9 cellular contexts compared by ENCODE assay signal in the genomic region with DNA sequence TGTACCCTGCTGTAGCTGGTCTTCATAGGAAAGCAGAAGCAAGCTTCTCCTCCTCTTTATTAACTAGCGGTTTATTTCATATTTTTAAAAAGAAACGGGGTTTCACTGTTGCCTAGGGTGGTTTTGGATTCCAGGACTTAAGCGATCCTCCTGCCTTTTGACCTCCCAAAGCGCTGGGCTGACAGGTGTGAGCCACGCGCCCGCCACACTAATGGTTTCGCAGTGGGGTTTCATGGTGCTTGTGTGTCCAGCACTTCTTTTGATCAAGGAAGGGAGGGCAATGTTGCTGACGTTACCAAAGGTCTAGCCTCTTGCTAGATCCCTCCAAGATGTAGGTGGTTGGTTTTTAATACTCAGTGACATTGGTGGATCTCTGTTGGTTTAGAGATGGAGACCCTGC. TPM values are rescaled to one million over a fixed set of nuclear protein-coding genes. Genes with fewer than 3 reads are reported as not detected.
DNase-seq lines count a peak whose midpoint lies in the region; ATAC-seq lines count a peak whose summit lies in the region.
"Had no signal": no experiment of that assay in that cellular context is flagged by ENCODE, and none has a peak within 500 bp of the region (broad histone marks: within the 10 kb centered on the region; RNA-seq: fewer than 3 reads in every experiment).

No MANE protein-coding gene starts in this region.

- ATAC-seq in activated CD4-positive, alpha-beta T cell treated with anti-CD3 and anti-CD28 coated beads for 36 hours, result no peak
- no peak for ATAC-seq in activated CD8-positive, alpha-beta T cell treated with anti-CD3 and anti-CD28 coated beads, Interleukin-2, amount 10 ng/mL, durations not matched to agents 7 days and 5 days
- ATAC-seq in GM18517 (IDR thresholded peaks at IDR 0.05; ENCODE audit: unreplicated experiment), result no peak

- peak overlapping the region; percentile 84 for H3K4me3 ChIP-seq in iPS-18c (ENCODE audit: insufficient read depth, low read depth, low read length)
- H3K4me3 ChIP-seq in subcutaneous abdominal adipose tissue (ENCODE audit: low read depth in 1 of 5, low read length in 5 of 5), result peak overlapping the region; percentile 77 to 90 (median 82)

- H3K9ac ChIP-seq in subcutaneous abdominal adipose tissue (ENCODE audit: low read length in 5 of 5), result peak overlapping the region; percentile 88 to 95 (median 92)

- peak overlapping the region; percentile 70 for H3K27ac ChIP-seq in subcutaneous abdominal adipose tissue (ENCODE audit: low read depth, low read length)

- peaks cover 7 to 57% (median 49%) of the 10 kb centered on the region in 5 donors for H3K4me1 ChIP-seq in subcutaneous abdominal adipose tissue (ENCODE audit: control insufficient read depth in 5 of 5, insufficient read depth in 5 of 5, low read length in 5 of 5)

- intact Hi-C loops in activated CD4-positive, alpha-beta T cell treated with anti-CD3 and anti-CD28 coated beads for 36 hours (cut with DNase I, micrococcal nuclease), result loop anchor here in 1 of 2 experiments (2.0 kb wide), 1 partner anchor 46 kb away; no protein-coding TSS in a partner anchor

- peaks cover 5% of the 10 kb centered on the region for H3K36me3 Mint-ChIP-seq in activated CD4-positive, alpha-beta T cell treated with anti-CD3 and anti-CD28 coated beads for 36 hours (ENCODE audit: low read depth)
- peaks cover 14% of the 10 kb centered on the region for H3K36me3 Mint-ChIP-seq in activated CD8-positive, alpha-beta T cell treated with anti-CD3 and anti-CD28 coated beads, Interleukin-2, amount 10 ng/mL, durations not matched to agents 7 days and 5 days (ENCODE audit: low read depth)

- DNase-seq in activated CD4-positive, alpha-beta T cell treated with anti-CD3 and anti-CD28 coated beads for 36 hours, result no peak
- no peak for DNase-seq in activated CD4-positive, alpha-beta T cell treated with anti-CD3 and anti-CD28 coated beads for 48 hours
- no peak for DNase-seq in activated CD8-positive, alpha-beta T cell treated with anti-CD3 and anti-CD28 coated beads, Interleukin-2, amount 10 ng/mL, durations not matched to agents 7 days and 5 days
- no peak for DNase-seq in dermis blood vessel endothelial cell
- DNase-seq in activated CD8-positive, alpha-beta memory T cell treated with anti-CD3 and anti-CD28 coated beads, Interleukin-2, amount 50 U/mL, for 48 hours, result no peak
- DNase-seq: NCI-H1092 treated with DMSO at 0.1 percent for 48 hours had no signal

- H3K36me3 ChIP-seq in subcutaneous abdominal adipose tissue (ENCODE audit: control insufficient read depth in 5 of 5, insufficient read depth in 5 of 5, low read length in 5 of 5), result no peaks in the 10 kb centered on the region

- H3K27me3 ChIP-seq in subcutaneous abdominal adipose tissue (ENCODE audit: control insufficient read depth in 5 of 5, insufficient read depth in 4 of 5, low read length in 5 of 5), result no peaks in the 10 kb centered on the region

- peak overlapping the region; percentile 95 for H3K4me3 Mint-ChIP-seq in activated CD4-positive, alpha-beta T cell treated with anti-CD3 and anti-CD28 coated beads for 36 hours
- peak overlapping the region; percentile 93 for H3K4me3 Mint-ChIP-seq in activated CD8-positive, alpha-beta T cell treated with anti-CD3 and anti-CD28 coated beads, Interleukin-2, amount 10 ng/mL, durations not matched to agents 7 days and 5 days

- H3K9me3 ChIP-seq in iPS-18c (ENCODE audit: control insufficient read depth, insufficient read depth, low read length) (peaks cover under 1% of the 10 kb centered on the region), subcutaneous abdominal adipose tissue (ENCODE audit: control insufficient read depth in 5 of 5, low read length in 5 of 5) (peaks cover 0 to 3% (median 0%) of the 10 kb centered on the region in 5 donors)

- POLR2A ChIA-PET in activated CD4-positive, alpha-beta T cell treated with anti-CD3 and anti-CD28 coated beads for 36 hours (lab: Charles Lee), result interaction anchor here (0.7 to 1.6 kb wide), 3 partner anchors 8 to 56 kb away, joined by 3 to 6 read pairs (median 3); a partner anchor contains a TSS
- POLR2A ChIA-PET in activated CD8-positive, alpha-beta T cell treated with anti-CD3 and anti-CD28 coated beads, Interleukin-2, amount 10 ng/mL, durations not matched to agents 7 days and 5 days (lab: Charles Lee), result interaction anchor here (2.3 to 5.7 kb wide), 5 partner anchors 10 to 89 kb away, joined by 7 to 41 read pairs (median 33); a partner anchor contains a TSS

- CTCF ChIA-PET in activated CD4-positive, alpha-beta T cell treated with anti-CD3 and anti-CD28 coated beads for 36 hours (lab: Charles Lee), result interaction anchor here (1.0 to 2.4 kb wide), 5 partner anchors 17 to 160 kb away, joined by 3 to 10 read pairs (median 5); no protein-coding TSS in a partner anchor
- CTCF ChIA-PET in activated CD8-positive, alpha-beta T cell treated with anti-CD3 and anti-CD28 coated beads, Interleukin-2, amount 10 ng/mL, durations not matched to agents 7 days and 5 days (lab: Charles Lee), result interaction anchor here (0.9 to 3.8 kb wide), 6 partner anchors 10 to 159 kb away, joined by 3 to 32 read pairs (median 9); a partner anchor contains a TSS

- H3K27me3 Mint-ChIP-seq in activated CD4-positive, alpha-beta T cell treated with anti-CD3 and anti-CD28 coated beads for 36 hours, result no peaks in the 10 kb centered on the region
- no peaks in the 10 kb centered on the region for H3K27me3 Mint-ChIP-seq in activated CD8-positive, alpha-beta T cell treated with anti-CD3 and anti-CD28 coated beads, Interleukin-2, amount 10 ng/mL, durations not matched to agents 7 days and 5 days (ENCODE audit: low read depth)

- H3K27ac Mint-ChIP-seq in activated CD4-positive, alpha-beta T cell treated with anti-CD3 and anti-CD28 coated beads for 36 hours, result peak overlapping the region; percentile 87
- peak overlapping the region; percentile 92 for H3K27ac Mint-ChIP-seq in activated CD8-positive, alpha-beta T cell treated with anti-CD3 and anti-CD28 coated beads, Interleukin-2, amount 10 ng/mL, durations not matched to agents 7 days and 5 days

- H3K9me3 Mint-ChIP-seq in activated CD4-positive, alpha-beta T cell treated with anti-CD3 and anti-CD28 coated beads for 36 hours (ENCODE audit: low read depth), result peaks cover 4% of the 10 kb centered on the region
- H3K9me3 Mint-ChIP-seq in activated CD8-positive, alpha-beta T cell treated with anti-CD3 and anti-CD28 coated beads, Interleukin-2, amount 10 ng/mL, durations not matched to agents 7 days and 5 days (ENCODE audit: insufficient read depth), result peaks cover 7% of the 10 kb centered on the region

- H3K4me1 Mint-ChIP-seq in activated CD4-positive, alpha-beta T cell treated with anti-CD3 and anti-CD28 coated beads for 36 hours, result peaks cover 49% of the 10 kb centered on the region
- H3K4me1 Mint-ChIP-seq in activated CD8-positive, alpha-beta T cell treated with anti-CD3 and anti-CD28 coated beads, Interleukin-2, amount 10 ng/mL, durations not matched to agents 7 days and 5 days (ENCODE audit: low read depth), result peaks cover 41% of the 10 kb centered on the region

RNA-seq across cellular contexts. Expression of a gene that starts 1.4 kb away (rescaled TPM):
- 10 to 100 TPM; 38.9 to 40.4 TPM for total RNA-seq in activated CD4-positive, alpha-beta T cell treated with anti-CD3 and anti-CD28 coated beads for 36 hours
- 10 to 100 TPM; 60.3 to 65.1 TPM for total RNA-seq in activated CD8-positive, alpha-beta T cell treated with anti-CD3 and anti-CD28 coated beads, Interleukin-2, amount 10 ng/mL, durations not matched to agents 7 days and 5 days
- 74.4 and 75.9 TPM in 2 replicates for total RNA-seq in dermis blood vessel endothelial cell

RNA-seq across cellular contexts. Expression of a gene that starts 42.2 kb away (rescaled TPM):
- 100 to 1,000 TPM; 152 to 177 TPM for total RNA-seq in activated CD4-positive, alpha-beta T cell treated with anti-CD3 and anti-CD28 coated beads for 36 hours
- 100 to 1,000 TPM; 214 to 217 TPM for total RNA-seq in activated CD8-positive, alpha-beta T cell treated with anti-CD3 and anti-CD28 coated beads, Interleukin-2, amount 10 ng/mL, durations not matched to agents 7 days and 5 days
- 268 and 424 TPM in 2 replicates for total RNA-seq in dermis blood vessel endothelial cell

RNA-seq across cellular contexts. Expression of a gene that starts 55.9 kb away (rescaled TPM):
- total RNA-seq in activated CD4-positive, alpha-beta T cell treated with anti-CD3 and anti-CD28 coated beads for 36 hours, result 10 to 100 TPM; 14.8 to 18.1 TPM
- 10 to 100 TPM; 16.7 to 17.0 TPM for total RNA-seq in activated CD8-positive, alpha-beta T cell treated with anti-CD3 and anti-CD28 coated beads, Interleukin-2, amount 10 ng/mL, durations not matched to agents 7 days and 5 days
- total RNA-seq in dermis blood vessel endothelial cell, result 6.1 and 6.5 TPM in 2 replicates
